2 cellular contexts compared by ENCODE assay signal in the genomic region with DNA sequence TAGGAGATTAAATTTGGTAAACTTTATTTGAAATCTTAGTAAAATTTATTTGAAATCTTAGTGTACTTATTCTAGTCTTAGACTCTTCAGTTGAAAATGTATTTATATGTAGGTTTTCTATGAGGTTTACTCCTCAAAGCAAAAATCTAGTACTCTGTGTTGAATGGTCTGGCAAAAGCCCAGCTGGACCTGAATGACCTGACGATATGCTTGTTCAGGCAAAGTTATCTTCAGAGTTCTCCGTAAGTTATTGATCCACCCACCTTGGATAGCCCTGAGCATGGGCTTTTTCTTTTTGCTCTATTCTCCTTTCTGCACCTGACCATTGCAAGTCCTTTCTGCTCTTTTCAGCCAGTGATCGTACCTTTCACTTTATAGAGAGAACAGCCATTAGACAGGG.
TF ChIP-seq lines count a peak whose summit lies in the region.

No MANE protein-coding gene starts in this region.

TF ChIP-seq in liver, 16 proteins besides CTCF, POLR2A, EP300 and RAD21:
- TF ChIP-seq RXRA (IDR thresholded peaks at IDR 0.05) (peak; percentile 18 to 71), YY1 (IDR thresholded peaks at IDR 0.05) (no peak), GABPA (IDR thresholded peaks at IDR 0.05 in 1 of 2, conservative IDR thresholded peaks at IDR 0.05 in 1 of 2) (no peak), SP1 (IDR thresholded peaks at IDR 0.05) (no peak), FOXA1 (IDR thresholded peaks at IDR 0.05) (no peak)

TF ChIP-seq in HepG2, 621 proteins besides CTCF, POLR2A, EP300 and RAD21:
- TF ChIP-seq ZNF382 (CRISPR knock-in tag; IDR thresholded peaks at IDR 0.05; ENCODE audit: borderline replicate concordance) (no peak), POLR2AphosphoS5 (IDR thresholded peaks at IDR 0.05; ENCODE audit: low read depth, low read length) (no peak), ZNF451 (CRISPR knock-in tag; IDR thresholded peaks at IDR 0.05) (no peak), ZNF556 (CRISPR knock-in tag; IDR thresholded peaks at IDR 0.05; ENCODE audit: borderline replicate concordance) (no peak), HOXA9 (CRISPR knock-in tag; IDR thresholded peaks at IDR 0.05; ENCODE audit: borderline replicate concordance) (no peak), ETV6 (CRISPR knock-in tag; conservative IDR thresholded peaks at IDR 0.05) (no peak), ZNF264 (CRISPR knock-in tag; IDR thresholded peaks at IDR 0.05) (no peak), ZNF616 (CRISPR knock-in tag; IDR thresholded peaks at IDR 0.05; ENCODE audit: low read depth) (no peak), SRY (CRISPR knock-in tag; IDR thresholded peaks at IDR 0.05) (no peak), ATF7 (IDR thresholded peaks at IDR 0.05) (no peak), ATF7 (CRISPR knock-in tag; IDR thresholded peaks at IDR 0.05) (no peak), ZNF879 (CRISPR knock-in tag; IDR thresholded peaks at IDR 0.05) (no peak), POLR2AphosphoS2 (IDR thresholded peaks at IDR 0.05; ENCODE audit: low read depth, low read length) (no peak)
- TF ChIP-seq, protein P1, sequence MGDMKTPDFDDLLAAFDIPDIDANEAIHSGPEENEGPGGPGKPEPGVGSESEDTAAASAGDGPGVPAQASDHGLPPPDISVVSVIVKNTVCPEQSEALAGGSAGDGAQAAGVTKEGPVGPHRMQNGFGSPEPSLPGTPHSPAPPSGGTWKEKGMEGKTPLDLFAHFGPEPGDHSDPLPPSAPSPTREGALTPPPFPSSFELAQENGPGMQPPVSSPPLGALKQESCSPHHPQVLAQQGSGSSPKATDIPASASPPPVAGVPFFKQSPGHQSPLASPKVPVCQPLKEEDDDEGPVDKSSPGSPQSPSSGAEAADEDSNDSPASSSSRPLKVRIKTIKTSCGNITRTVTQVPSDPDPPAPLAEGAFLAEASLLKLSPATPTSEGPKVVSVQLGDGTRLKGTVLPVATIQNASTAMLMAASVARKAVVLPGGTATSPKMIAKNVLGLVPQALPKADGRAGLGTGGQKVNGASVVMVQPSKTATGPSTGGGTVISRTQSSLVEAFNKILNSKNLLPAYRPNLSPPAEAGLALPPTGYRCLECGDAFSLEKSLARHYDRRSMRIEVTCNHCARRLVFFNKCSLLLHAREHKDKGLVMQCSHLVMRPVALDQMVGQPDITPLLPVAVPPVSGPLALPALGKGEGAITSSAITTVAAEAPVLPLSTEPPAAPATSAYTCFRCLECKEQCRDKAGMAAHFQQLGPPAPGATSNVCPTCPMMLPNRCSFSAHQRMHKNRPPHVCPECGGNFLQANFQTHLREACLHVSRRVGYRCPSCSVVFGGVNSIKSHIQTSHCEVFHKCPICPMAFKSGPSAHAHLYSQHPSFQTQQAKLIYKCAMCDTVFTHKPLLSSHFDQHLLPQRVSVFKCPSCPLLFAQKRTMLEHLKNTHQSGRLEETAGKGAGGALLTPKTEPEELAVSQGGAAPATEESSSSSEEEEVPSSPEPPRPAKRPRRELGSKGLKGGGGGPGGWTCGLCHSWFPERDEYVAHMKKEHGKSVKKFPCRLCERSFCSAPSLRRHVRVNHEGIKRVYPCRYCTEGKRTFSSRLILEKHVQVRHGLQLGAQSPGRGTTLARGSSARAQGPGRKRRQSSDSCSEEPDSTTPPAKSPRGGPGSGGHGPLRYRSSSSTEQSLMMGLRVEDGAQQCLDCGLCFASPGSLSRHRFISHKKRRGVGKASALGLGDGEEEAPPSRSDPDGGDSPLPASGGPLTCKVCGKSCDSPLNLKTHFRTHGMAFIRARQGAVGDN (CRISPR knock-in tag; IDR thresholded peaks at IDR 0.05): no peak
- TF ChIP-seq, protein P2, sequence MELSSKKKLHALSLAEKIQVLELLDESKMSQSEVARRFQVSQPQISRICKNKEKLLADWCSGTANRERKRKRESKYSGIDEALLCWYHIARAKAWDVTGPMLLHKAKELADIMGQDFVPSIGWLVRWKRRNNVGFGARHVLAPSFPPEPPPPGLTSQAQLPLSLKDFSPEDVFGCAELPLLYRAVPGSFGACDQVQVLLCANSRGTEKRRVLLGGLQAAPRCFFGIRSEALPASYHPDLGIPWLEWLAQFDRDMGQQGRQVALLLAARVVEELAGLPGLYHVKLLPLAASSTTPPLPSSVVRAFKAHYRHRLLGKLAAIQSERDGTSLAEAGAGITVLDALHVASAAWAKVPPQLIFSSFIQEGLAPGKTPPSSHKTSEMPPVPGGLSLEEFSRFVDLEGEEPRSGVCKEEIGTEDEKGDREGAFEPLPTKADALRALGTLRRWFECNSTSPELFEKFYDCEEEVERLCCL (CRISPR knock-in tag; IDR thresholded peaks at IDR 0.05; ENCODE audit: borderline replicate concordance): no peak
- TF ChIP-seq, protein P3, sequence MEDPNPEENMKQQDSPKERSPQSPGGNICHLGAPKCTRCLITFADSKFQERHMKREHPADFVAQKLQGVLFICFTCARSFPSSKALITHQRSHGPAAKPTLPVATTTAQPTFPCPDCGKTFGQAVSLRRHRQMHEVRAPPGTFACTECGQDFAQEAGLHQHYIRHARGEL (CRISPR knock-in tag; IDR thresholded peaks at IDR 0.05): no peak
- TF ChIP-seq, protein P4, sequence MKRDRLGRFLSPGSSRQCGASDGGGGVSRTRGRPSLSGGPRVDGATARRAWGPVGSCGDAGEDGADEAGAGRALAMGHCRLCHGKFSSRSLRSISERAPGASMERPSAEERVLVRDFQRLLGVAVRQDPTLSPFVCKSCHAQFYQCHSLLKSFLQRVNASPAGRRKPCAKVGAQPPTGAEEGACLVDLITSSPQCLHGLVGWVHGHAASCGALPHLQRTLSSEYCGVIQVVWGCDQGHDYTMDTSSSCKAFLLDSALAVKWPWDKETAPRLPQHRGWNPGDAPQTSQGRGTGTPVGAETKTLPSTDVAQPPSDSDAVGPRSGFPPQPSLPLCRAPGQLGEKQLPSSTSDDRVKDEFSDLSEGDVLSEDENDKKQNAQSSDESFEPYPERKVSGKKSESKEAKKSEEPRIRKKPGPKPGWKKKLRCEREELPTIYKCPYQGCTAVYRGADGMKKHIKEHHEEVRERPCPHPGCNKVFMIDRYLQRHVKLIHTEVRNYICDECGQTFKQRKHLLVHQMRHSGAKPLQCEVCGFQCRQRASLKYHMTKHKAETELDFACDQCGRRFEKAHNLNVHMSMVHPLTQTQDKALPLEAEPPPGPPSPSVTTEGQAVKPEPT (CRISPR knock-in tag; IDR thresholded peaks at IDR 0.05; ENCODE audit: low read depth): no peak
- TF ChIP-seq, protein P5, sequence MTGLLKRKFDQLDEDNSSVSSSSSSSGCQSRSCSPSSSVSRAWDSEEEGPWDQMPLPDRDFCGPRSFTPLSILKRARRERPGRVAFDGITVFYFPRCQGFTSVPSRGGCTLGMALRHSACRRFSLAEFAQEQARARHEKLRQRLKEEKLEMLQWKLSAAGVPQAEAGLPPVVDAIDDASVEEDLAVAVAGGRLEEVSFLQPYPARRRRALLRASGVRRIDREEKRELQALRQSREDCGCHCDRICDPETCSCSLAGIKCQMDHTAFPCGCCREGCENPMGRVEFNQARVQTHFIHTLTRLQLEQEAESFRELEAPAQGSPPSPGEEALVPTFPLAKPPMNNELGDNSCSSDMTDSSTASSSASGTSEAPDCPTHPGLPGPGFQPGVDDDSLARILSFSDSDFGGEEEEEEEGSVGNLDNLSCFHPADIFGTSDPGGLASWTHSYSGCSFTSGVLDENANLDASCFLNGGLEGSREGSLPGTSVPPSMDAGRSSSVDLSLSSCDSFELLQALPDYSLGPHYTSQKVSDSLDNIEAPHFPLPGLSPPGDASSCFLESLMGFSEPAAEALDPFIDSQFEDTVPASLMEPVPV (CRISPR knock-in tag; IDR thresholded peaks at IDR 0.05): no peak
- TF ChIP-seq, protein P6, sequence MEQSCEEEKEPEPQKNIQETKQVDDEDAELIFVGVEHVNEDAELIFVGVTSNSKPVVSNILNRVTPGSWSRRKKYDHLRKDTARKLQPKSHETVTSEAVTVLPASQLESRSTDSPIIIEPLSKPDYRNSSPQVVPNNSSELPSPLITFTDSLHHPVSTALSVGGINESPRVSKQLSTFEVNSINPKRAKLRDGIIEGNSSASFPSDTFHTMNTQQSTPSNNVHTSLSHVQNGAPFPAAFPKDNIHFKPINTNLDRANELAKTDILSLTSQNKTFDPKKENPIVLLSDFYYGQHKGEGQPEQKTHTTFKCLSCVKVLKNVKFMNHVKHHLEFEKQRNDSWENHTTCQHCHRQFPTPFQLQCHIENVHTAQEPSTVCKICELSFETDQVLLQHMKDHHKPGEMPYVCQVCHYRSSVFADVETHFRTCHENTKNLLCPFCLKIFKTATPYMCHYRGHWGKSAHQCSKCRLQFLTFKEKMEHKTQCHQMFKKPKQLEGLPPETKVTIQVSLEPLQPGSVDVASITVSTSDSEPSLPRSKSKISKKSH (CRISPR knock-in tag; IDR thresholded peaks at IDR 0.05; ENCODE audit: borderline replicate concordance): no peak
